In genomic region chr20:22520381-22520780, GRCh38 we compare ENCODE assay signal across 25 cellular contexts.
"Had no signal": no experiment of that assay in that cellular context is flagged by ENCODE, and none has a peak within 500 bp of the region (broad histone marks: within the 10 kb centered on the region; RNA-seq: fewer than 3 reads in every experiment).

No MANE protein-coding gene starts in this region.

- H3K4me1 Mint-ChIP-seq: immature natural killer cell, mesothelial cell of epicardium had no signal

- DNase-seq: colonic mucosa; cortex of kidney; effector CD8-positive, alpha-beta T cell; effector memory CD8-positive, alpha-beta T cell; endodermal cell; erythroblast; foreskin keratinocyte; heart left ventricle; hypothalamus; immature natural killer cell; islet precursor cell; kidney; kidney glomerular epithelial cell; left colon; left ventricle myocardium superior; lower lobe of right lung; mesenchymal stem cell; mucosa of descending colon had no signal

- H3K36me3 Mint-ChIP-seq: immature natural killer cell, mesothelial cell of epicardium had no signal

- H2AFZ ChIP-seq: hepatocyte had no signal

- H3K4me2 ChIP-seq: hepatocyte had no signal

- H3K27me3 Mint-ChIP-seq: effector memory CD8-positive, alpha-beta T cell had no signal

- H3K27ac ChIP-seq: colonic mucosa, epithelial cell of prostate, foreskin keratinocyte, gastroesophageal sphincter, heart left ventricle, hepatocyte, lower lobe of right lung had no signal

- ATAC-seq: effector memory CD8-positive, alpha-beta T cell; esophagus mucosa; foreskin keratinocyte; gastroesophageal sphincter; heart left ventricle; left colon; left lobe of liver; left ventricle myocardium superior; lower lobe of right lung; mucosa of descending colon had no signal

- H3K4me3 ChIP-seq: colonic mucosa, gastroesophageal sphincter, heart left ventricle, hepatocyte, lower lobe of right lung, mucosa of descending colon had no signal

- H3K79me2 ChIP-seq: hepatocyte had no signal

- H3K36me3 ChIP-seq: colonic mucosa, gastroesophageal sphincter, heart left ventricle, lower lobe of right lung had no signal

- H3K27ac Mint-ChIP-seq: dendritic cell treated with granulocyte-macrophage colony-stimulating factor and Interleukin-4, amounts not matched to agents 40 ng/mL and 50 ng/mL, for 4 days; effector memory CD8-positive, alpha-beta T cell; endodermal cell; immature natural killer cell; mesothelial cell of epicardium had no signal

- H3K9me3 Mint-ChIP-seq: dendritic cell treated with granulocyte-macrophage colony-stimulating factor and Interleukin-4, amounts not matched to agents 40 ng/mL and 50 ng/mL, for 4 days; endodermal cell; mesothelial cell of epicardium had no signal

- H3K27me3 ChIP-seq: colonic mucosa, foreskin keratinocyte, hepatocyte had no signal

- H3K4me1 ChIP-seq: colonic mucosa, foreskin keratinocyte, gastroesophageal sphincter, heart left ventricle, lower lobe of right lung had no signal

- H3K9me3 ChIP-seq: colonic mucosa, gastroesophageal sphincter, heart left ventricle, lower lobe of right lung, mucosa of descending colon had no signal

- H3K4me3 Mint-ChIP-seq: dendritic cell treated with granulocyte-macrophage colony-stimulating factor and Interleukin-4, amounts not matched to agents 40 ng/mL and 50 ng/mL, for 4 days; effector memory CD8-positive, alpha-beta T cell; endodermal cell; immature natural killer cell; mesothelial cell of epicardium had no signal
